ENCODE assay signal across 10 cellular contexts in the genomic region with DNA sequence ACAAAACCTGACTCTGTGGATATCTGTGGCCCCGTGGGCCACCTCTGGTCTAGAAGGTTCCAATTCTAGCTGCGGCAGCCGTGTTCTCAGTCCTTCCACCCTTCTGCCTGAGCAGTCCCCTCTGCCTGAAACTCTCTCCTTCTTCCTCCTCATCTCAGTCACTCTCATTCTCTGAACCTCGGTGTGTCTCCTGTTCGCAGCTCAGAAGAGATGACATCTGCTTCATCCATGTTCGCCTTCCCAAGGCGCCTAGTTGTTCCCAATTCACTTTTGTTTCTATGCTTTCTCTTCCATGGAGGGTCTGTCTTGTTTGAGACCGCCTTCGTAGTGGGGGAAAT.
DNase-seq lines count a peak whose midpoint lies in the region; ATAC-seq, FAIRE-seq and TF ChIP-seq lines count a peak whose summit lies in the region.
"Had no signal": no experiment of that assay in that cellular context is flagged by ENCODE, and none has a peak within 500 bp of the region (broad histone marks: within the 10 kb centered on the region; RNA-seq: fewer than 3 reads in every experiment).

No MANE protein-coding gene starts in this region.

- peak; percentile 41 for DNase-seq in Daoy (ENCODE audit: low read depth)
- DNase-seq in osteocyte (ENCODE audit: extremely low spot score, unreplicated experiment), result no peak
- DNase-seq in HK-2 (ENCODE audit: unreplicated experiment), result no peak
- DNase-seq in frontal cortex (ENCODE audit: low spot score in 2 of 2), result no peak
- no peak for DNase-seq in OCI-M2 (lab: John Stamatoyannopoulos, UW; ENCODE audit: unreplicated experiment)
- DNase-seq: DND-41 had no signal

- H3K27ac Mint-ChIP-seq in brain (peak overlapping the region in 4 of 5 experiments; percentile 12 to 82 (median 40)), osteocyte (ENCODE audit: unreplicated experiment) (peak overlapping the region; percentile 92)

- H3K4me1 Mint-ChIP-seq in brain (peaks cover 34% of the 10 kb centered on the region), osteocyte (ENCODE audit: unreplicated experiment) (peaks cover 66% of the 10 kb centered on the region)

- ATAC-seq in HG02642 (IDR thresholded peaks at IDR 0.05; ENCODE audit: poor library complexity, unreplicated experiment) (peak; percentile 42), GM18873 (IDR thresholded peaks at IDR 0.05; ENCODE audit: low FRiP score, unreplicated experiment) (no peak)

- H3K27me3 Mint-ChIP-seq in brain, result peaks cover 6% of the 10 kb centered on the region
- no peaks in the 10 kb centered on the region for H3K27me3 Mint-ChIP-seq in osteocyte (ENCODE audit: unreplicated experiment)

- H3K36me3 Mint-ChIP-seq in brain (no peaks in the 10 kb centered on the region), osteocyte (ENCODE audit: unreplicated experiment) (no peaks in the 10 kb centered on the region)
- H3K36me3 Mint-ChIP-seq: activated naive CD4-positive, alpha-beta T cell treated with anti-CD3 and anti-CD28 coated beads, Interleukin-2, amount 50 U/mL, for 72 hours had no signal

- no peak for FAIRE-seq in frontal cortex (lab: Jason Lieb, UNC)

- H3K4me3 Mint-ChIP-seq in brain (peak overlapping the region in 1 of 5 experiments; percentile 52), osteocyte (ENCODE audit: unreplicated experiment) (no peak overlapping the region)

- H3K9me3 Mint-ChIP-seq in brain, result peaks cover 0 to 8% (median 0%) of the 10 kb centered on the region in 5 experiments
- H3K9me3 Mint-ChIP-seq in osteocyte (ENCODE audit: unreplicated experiment), result no peaks in the 10 kb centered on the region
- H3K9me3 Mint-ChIP-seq: activated naive CD4-positive, alpha-beta T cell treated with anti-CD3 and anti-CD28 coated beads, Interleukin-2, amount 50 U/mL, for 72 hours had no signal

- no peak for TF ChIP-seq CTCF in brain (conservative IDR thresholded peaks at IDR 0.05)
- no peak for TF ChIP-seq CTCF in osteocyte (IDR thresholded peaks at IDR 0.05)
